In the genomic region with DNA sequence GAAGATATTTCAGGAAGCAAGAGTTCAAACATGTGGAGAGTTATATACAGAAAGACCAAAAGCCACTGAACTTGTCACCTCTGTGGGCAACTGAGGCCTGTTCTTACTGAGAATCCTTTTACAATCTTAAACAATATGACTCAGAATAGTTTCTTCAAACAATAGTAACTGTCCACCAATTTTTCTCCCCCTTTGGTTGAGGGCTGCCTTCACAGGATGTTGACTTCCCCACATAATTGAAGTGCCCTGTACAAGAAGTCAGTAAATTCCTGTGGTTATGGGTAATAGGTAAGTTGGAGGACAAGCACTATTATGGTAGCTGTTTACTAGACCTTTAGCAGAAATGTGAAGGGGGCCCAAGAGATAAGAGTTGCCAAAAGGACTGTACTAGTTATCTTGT, we compare ENCODE assay signal across 33 cellular contexts.
DNase-seq lines count a peak whose midpoint lies in the region; ATAC-seq and TF ChIP-seq lines count a peak whose summit lies in the region.
"Had no signal": no experiment of that assay in that cellular context is flagged by ENCODE, and none has a peak within 500 bp of the region (broad histone marks: within the 10 kb centered on the region; RNA-seq: fewer than 3 reads in every experiment).

No MANE protein-coding gene starts in this region.

- H3K4me1 ChIP-seq in PC-3 (ENCODE audit: insufficient read depth, low read length) (peaks cover 28% of the 10 kb centered on the region), left lung (no peaks in the 10 kb centered on the region), neural progenitor cell (peaks cover 4% of the 10 kb centered on the region)
- no peaks in the 10 kb centered on the region for H3K4me1 ChIP-seq in CD8-positive, alpha-beta T cell (ENCODE audit: insufficient read depth, low read length)
- H3K4me1 ChIP-seq: BE2C, esophagus muscularis mucosa, heart right ventricle, sigmoid colon, transverse colon had no signal

- H3F3A ChIP-seq in PC-3 (ENCODE audit: low read length, unreplicated experiment) (no peaks in the 10 kb centered on the region), neural progenitor cell (ENCODE audit: low read depth) (no peaks in the 10 kb centered on the region)

- H3K4me2 ChIP-seq in PC-3 (ENCODE audit: low read length) (peak overlapping the region; percentile 52), neural progenitor cell (no peak overlapping the region)

- no peak overlapping the region for H3K4me3 ChIP-seq in PC-3 (ENCODE audit: low read length)
- H3K4me3 ChIP-seq in brain microvascular endothelial cell (ENCODE audit: low read depth, low read length): no peak overlapping the region
- no peak overlapping the region for H3K4me3 ChIP-seq in left lung
- no peak overlapping the region for H3K4me3 ChIP-seq in neural progenitor cell
- H3K4me3 ChIP-seq in CD8-positive, alpha-beta T cell (ENCODE audit: low read depth, low read length): no peak overlapping the region
- H3K4me3 ChIP-seq: esophagus muscularis mucosa, heart right ventricle, K562, sigmoid colon, transverse colon had no signal

- no peaks in the 10 kb centered on the region for H3K9me3 ChIP-seq in PC-3 (ENCODE audit: low read length)
- no peaks in the 10 kb centered on the region for H3K9me3 ChIP-seq in left lung
- H3K9me3 ChIP-seq in neural progenitor cell (ENCODE audit: low read depth): no peaks in the 10 kb centered on the region
- H3K9me3 ChIP-seq in CD8-positive, alpha-beta T cell (ENCODE audit: low read length): no peaks in the 10 kb centered on the region
- H3K9me3 ChIP-seq: BE2C, esophagus muscularis mucosa, sigmoid colon, transverse colon had no signal

- H3K79me2 ChIP-seq in PC-3 (ENCODE audit: low read length) (no peaks in the 10 kb centered on the region), neural progenitor cell (ENCODE audit: low read depth) (no peaks in the 10 kb centered on the region)

- ATAC-seq in PC-3 (peak; percentile 97), left lung (peak; percentile 18), natural killer cell (no peak)
- no peak for ATAC-seq in CD8-positive, alpha-beta T cell
- ATAC-seq: heart right ventricle, K562, Panc1 had no signal

- H3K36me3 ChIP-seq in PC-3 (ENCODE audit: low read depth, low read length) (no peaks in the 10 kb centered on the region), brain microvascular endothelial cell (replicated peaks) (no peaks in the 10 kb centered on the region), left lung (no peaks in the 10 kb centered on the region), neural progenitor cell (no peaks in the 10 kb centered on the region)
- no peaks in the 10 kb centered on the region for H3K36me3 ChIP-seq in CD8-positive, alpha-beta T cell (ENCODE audit: insufficient read depth, low read length)
- H3K36me3 ChIP-seq: BE2C, esophagus muscularis mucosa, heart right ventricle, sigmoid colon, transverse colon, WERI-Rb-1 had no signal

- POLR2A ChIA-PET in PC-3 (lab: Charles Lee; ENCODE audit: unreplicated experiment): interaction anchor here (0.5 kb wide), 1 partner anchor 56 kb away, joined by 3 read pairs; no protein-coding TSS in a partner anchor
- POLR2A ChIA-PET in CD8-positive, alpha-beta T cell (lab: Charles Lee): no interaction called here

- H2AFZ ChIP-seq in PC-3 (ENCODE audit: low read length) (no peak overlapping the region), neural progenitor cell (replicated peaks) (no peak overlapping the region)

- H3K9ac ChIP-seq in PC-3 (ENCODE audit: low read length) (no peak overlapping the region), neural progenitor cell (no peak overlapping the region)

- no peak overlapping the region for H3K27ac Mint-ChIP-seq in neural progenitor cell
- no peak overlapping the region for H3K27ac Mint-ChIP-seq in CD8-positive, alpha-beta T cell
- H3K27ac Mint-ChIP-seq in natural killer cell: no peak overlapping the region
- H3K27ac Mint-ChIP-seq: activated naive CD8-positive, alpha-beta T cell; CD8-positive, alpha-beta memory T cell; dendritic cell treated with granulocyte-macrophage colony-stimulating factor and Interleukin-4, amounts not matched to agents 40 ng/mL and 50 ng/mL, for 4 days; memory B cell had no signal

- DNase-seq in EH (ENCODE audit: low read depth) (peak; percentile 33), PC-3 (peak; percentile 82), brain microvascular endothelial cell (peak; percentile 51), left lung (no peak), neural progenitor cell (ENCODE audit: low spot score) (no peak), hippocampal formation (lab: John Stamatoyannopoulos, UW) (no peak), natural killer cell (no peak)
- DNase-seq in CD8-positive, alpha-beta T cell: no peak
- DNase-seq: activated CD4-positive, alpha-beta T cell treated with anti-CD3 and anti-CD28 coated beads for 4 hours; activated effector memory CD4-positive, alpha-beta T cell treated with Interleukin-2 at 50 U/mL for 16 hours; activated T-cell treated with anti-CD3 and anti-CD28 coated beads for 4 hours; anterior cingulate cortex; BE2C; CD8-positive, alpha-beta memory T cell; DMS 273 treated with DMSO at 0.1 percent for 48 hours; foreskin melanocyte; H7; heart right ventricle; NCI-H2029; NCI-H69; sigmoid colon; stimulated activated CD4-positive, alpha-beta T cell treated with anti-CD3 and anti-CD28 coated beads, Interleukin-4, amount 100 ng/mL, for 24 hours; T1000; transverse colon; WERI-Rb-1 had no signal

- H3K27me3 ChIP-seq in PC-3 (ENCODE audit: low read length) (no peaks in the 10 kb centered on the region), brain microvascular endothelial cell (replicated peaks) (no peaks in the 10 kb centered on the region), left lung (no peaks in the 10 kb centered on the region), neural progenitor cell (no peaks in the 10 kb centered on the region)
- no peaks in the 10 kb centered on the region for H3K27me3 ChIP-seq in CD8-positive, alpha-beta T cell (ENCODE audit: insufficient read depth, low read length)
- H3K27me3 ChIP-seq: BE2C, esophagus muscularis mucosa, heart right ventricle, sigmoid colon, transverse colon had no signal

- no peaks in the 10 kb centered on the region for H3K36me3 Mint-ChIP-seq in neural progenitor cell
- H3K36me3 Mint-ChIP-seq in CD8-positive, alpha-beta T cell: no peaks in the 10 kb centered on the region
- peaks cover 16% of the 10 kb centered on the region for H3K36me3 Mint-ChIP-seq in natural killer cell
- H3K36me3 Mint-ChIP-seq: activated naive CD8-positive, alpha-beta T cell; memory B cell had no signal

- no peak overlapping the region for H3K4me3 Mint-ChIP-seq in neural progenitor cell
- H3K4me3 Mint-ChIP-seq in CD8-positive, alpha-beta T cell: no peak overlapping the region
- H3K4me3 Mint-ChIP-seq in natural killer cell: no peak overlapping the region
- H3K4me3 Mint-ChIP-seq: activated naive CD8-positive, alpha-beta T cell; CD8-positive, alpha-beta memory T cell; central memory CD8-positive, alpha-beta T cell; dendritic cell treated with granulocyte-macrophage colony-stimulating factor and Interleukin-4, amounts not matched to agents 40 ng/mL and 50 ng/mL, for 4 days; memory B cell; neural crest cell had no signal

- no peak for TF ChIP-seq CTCF in PC-3 (conservative IDR thresholded peaks at IDR 0.05; ENCODE audit: low read depth, low read length)
- no peak for TF ChIP-seq CTCF in brain microvascular endothelial cell (IDR thresholded peaks at IDR 0.05; ENCODE audit: low read depth, low read length, missing control alignments)
- TF ChIP-seq CTCF in left lung (IDR thresholded peaks at IDR 0.05): no peak
- TF ChIP-seq CTCF in neural progenitor cell (IDR thresholded peaks at IDR 0.05): no peak
- no peak for TF ChIP-seq CTCF in CD8-positive, alpha-beta T cell (IDR thresholded peaks at IDR 0.05)
- no peak for TF ChIP-seq CTCF in natural killer cell (IDR thresholded peaks at IDR 0.05)

- intact Hi-C loops in PC-3 (cut with micrococcal nuclease) (loop anchor here (2.0 kb wide), 1 partner anchor 28 kb away; no protein-coding TSS in a partner anchor), left lung (cut with DNase I) (no loop called here), natural killer cell (cut with micrococcal nuclease) (no loop called here)
- intact Hi-C loops in CD8-positive, alpha-beta T cell (cut with DNase I, micrococcal nuclease): no loop called here

- H3K27ac ChIP-seq in PC-3 (ENCODE audit: low read length): peak overlapping the region; percentile 55
- peak overlapping the region; percentile 52 for H3K27ac ChIP-seq in brain microvascular endothelial cell
- no peak overlapping the region for H3K27ac ChIP-seq in left lung
- H3K27ac ChIP-seq in neural progenitor cell: no peak overlapping the region
- H3K27ac ChIP-seq in CD8-positive, alpha-beta T cell (ENCODE audit: low read depth, low read length): no peak overlapping the region
- H3K27ac ChIP-seq: esophagus muscularis mucosa, heart right ventricle, sigmoid colon, transverse colon, WERI-Rb-1 had no signal

- BruUV-seq in PC-3 (replicated peaks; lab: Mats Ljungman, UMichigan): no TSS peak

- H3K9me3 Mint-ChIP-seq in neural progenitor cell: no peaks in the 10 kb centered on the region
- peaks cover 9% of the 10 kb centered on the region for H3K9me3 Mint-ChIP-seq in CD8-positive, alpha-beta T cell
- H3K9me3 Mint-ChIP-seq in natural killer cell: peaks cover 6 to 8% of the 10 kb centered on the region in 2 donors
- H3K9me3 Mint-ChIP-seq: neural crest cell had no signal

- no peaks in the 10 kb centered on the region for H3K9me2 ChIP-seq in PC-3 (replicated peaks; ENCODE audit: low read length)

- H3K4me1 Mint-ChIP-seq in neural progenitor cell (no peaks in the 10 kb centered on the region), natural killer cell (no peaks in the 10 kb centered on the region)
- H3K4me1 Mint-ChIP-seq in CD8-positive, alpha-beta T cell (ENCODE audit: low read depth): no peaks in the 10 kb centered on the region
- H3K4me1 Mint-ChIP-seq: CD8-positive, alpha-beta memory T cell; central memory CD8-positive, alpha-beta T cell; memory B cell; neural crest cell had no signal

- CTCF ChIA-PET in PC-3 (lab: Charles Lee): no interaction called here
- CTCF ChIA-PET in CD8-positive, alpha-beta T cell (lab: Charles Lee): no interaction called here

- in situ Hi-C loops in brain microvascular endothelial cell (cut with HindIII; ENCODE audit: low pct_ligation_motif_present, low sequenced_read_pairs): no loop called here

- no peaks in the 10 kb centered on the region for H3K27me3 Mint-ChIP-seq in neural progenitor cell (ENCODE audit: insufficient read depth, low read depth)
- H3K27me3 Mint-ChIP-seq in CD8-positive, alpha-beta T cell (ENCODE audit: low read depth): no peaks in the 10 kb centered on the region
- H3K27me3 Mint-ChIP-seq in natural killer cell (ENCODE audit: low read depth in 2 of 2): no peaks in the 10 kb centered on the region
- H3K27me3 Mint-ChIP-seq: activated naive CD8-positive, alpha-beta T cell; CD8-positive, alpha-beta memory T cell; central memory CD8-positive, alpha-beta T cell; dendritic cell treated with granulocyte-macrophage colony-stimulating factor and Interleukin-4, amounts not matched to agents 40 ng/mL and 50 ng/mL, for 4 days; memory B cell had no signal

- H4K20me1 ChIP-seq in PC-3 (ENCODE audit: low read length) (no peaks in the 10 kb centered on the region), neural progenitor cell (ENCODE audit: low read depth) (no peaks in the 10 kb centered on the region)

Comparison
In these comparisons a context has a peak if more than half of its experiments do, and no peak if none do; other contexts are left out.
1. DNase-seq: peak in EH (single experiment), PC-3 (single experiment) and brain microvascular endothelial cell (single experiment); none in left lung (0 of 2), neural progenitor cell (single experiment), hippocampal formation (0 of 2), CD8-positive, alpha-beta T cell (0 of 7) and natural killer cell (single experiment).
2. ATAC-seq: peak in PC-3 (single experiment) and left lung (single experiment); none in CD8-positive, alpha-beta T cell (single experiment) and natural killer cell (0 of 3).
3. H3K27ac ChIP-seq: peak in PC-3 (single experiment) and brain microvascular endothelial cell (single experiment); none in left lung (0 of 2), neural progenitor cell (single experiment) and CD8-positive, alpha-beta T cell (single experiment).